In genomic region chr4:72063726-72064125, GRCh38 we compare ENCODE assay signal across 18 cellular contexts. TPM values are rescaled to one million over a fixed set of nuclear protein-coding genes. Genes with fewer than 3 reads are reported as not detected.
DNase-seq lines count a peak whose midpoint lies in the region; ATAC-seq and TF ChIP-seq lines count a peak whose summit lies in the region.
"Had no signal": no experiment of that assay in that cellular context is flagged by ENCODE, and none has a peak within 500 bp of the region (broad histone marks: within the 10 kb centered on the region; RNA-seq: fewer than 3 reads in every experiment).

No MANE protein-coding gene starts in this region.

- H3K36me3 ChIP-seq in PC-3 (ENCODE audit: low read depth, low read length): no peaks in the 10 kb centered on the region
- H3K36me3 ChIP-seq: MG63, Peyer's patch had no signal

- H3K4me2 ChIP-seq in PC-3 (ENCODE audit: low read length): no peak overlapping the region
- H3K4me2 ChIP-seq: GM23338 had no signal

- H3K9ac ChIP-seq in PC-3 (ENCODE audit: low read length): no peak overlapping the region

- BruUV-seq in PC-3 (replicated peaks; lab: Mats Ljungman, UMichigan): no TSS peak

- no peaks in the 10 kb centered on the region for H3K27me3 Mint-ChIP-seq in nephron (ENCODE audit: low read depth)

- H3K9me2 ChIP-seq in PC-3 (replicated peaks; ENCODE audit: low read length): no peaks in the 10 kb centered on the region

- H4K20me1 ChIP-seq in PC-3 (ENCODE audit: low read length): no peaks in the 10 kb centered on the region

- intact Hi-C loops in PC-3 (cut with micrococcal nuclease): no loop called here

- in situ Hi-C loops in Caki2 (cut with HindIII; ENCODE audit: low pct_unique_long_range_greater_than_20kb, low sequenced_read_pairs): no loop called here

- no peaks in the 10 kb centered on the region for H3K79me2 ChIP-seq in PC-3 (ENCODE audit: low read length)

- POLR2A ChIA-PET in PC-3 (lab: Charles Lee; ENCODE audit: unreplicated experiment): no interaction called here

- no peak overlapping the region for H2AFZ ChIP-seq in PC-3 (ENCODE audit: low read length)
- H2AFZ ChIP-seq: GM23338 had no signal

- 0 out of 2 replicates have a peak, but pooled peaks cover 16% of the 10 kb centered on the region for H3K27me3 ChIP-seq in PC-3 (ENCODE audit: low read length)
- H3K27me3 ChIP-seq: MG63, Peyer's patch had no signal

- H3K4me1 ChIP-seq in PC-3 (ENCODE audit: insufficient read depth, low read length): no peaks in the 10 kb centered on the region
- H3K4me1 ChIP-seq: Peyer's patch had no signal

- no peaks in the 10 kb centered on the region for H3K36me3 Mint-ChIP-seq in nephron (ENCODE audit: low read depth)

- CTCF ChIA-PET in PC-3 (lab: Charles Lee): no interaction called here

- peak; percentile 79 for DNase-seq in Caki2 (ENCODE audit: low read depth)
- DNase-seq in PC-3: peak; percentile 19
- DNase-seq in glomerular visceral epithelial cell (ENCODE audit: extremely low spot score): peak; percentile 3
- no peak for DNase-seq in GM10266 (ENCODE audit: extremely low spot score)
- no peak for DNase-seq in activated CD4-positive, alpha-beta T cell treated with anti-CD3 and anti-CD28 coated beads for 4 hours
- no peak for DNase-seq in NCI-H510A treated with DMSO at 0.1 percent for 48 hours (lab: John Stamatoyannopoulos, UW)
- DNase-seq: 8988T, KBM-7, MG63, NCI-H2029, NCI-H446, Peyer's patch, SIG-M5 had no signal

- H3K4me3 Mint-ChIP-seq in nephron: no peak overlapping the region
- H3K4me3 Mint-ChIP-seq: GM23338 had no signal

- no peaks in the 10 kb centered on the region for H3K4me1 Mint-ChIP-seq in nephron
- H3K4me1 Mint-ChIP-seq: GM23338 had no signal

- H3K4me3 ChIP-seq in PC-3 (ENCODE audit: low read length): no peak overlapping the region
- H3K4me3 ChIP-seq: GM23338, MG63, Peyer's patch, SK-N-MC had no signal

- TF ChIP-seq CTCF in PC-3 (conservative IDR thresholded peaks at IDR 0.05; ENCODE audit: low read depth, low read length) (no peak), nephron (IDR thresholded peaks at IDR 0.05; ENCODE audit: unreplicated experiment in 3 of 3) (no peak), GM10266 (IDR thresholded peaks at IDR 0.05; ENCODE audit: control insufficient read depth, insufficient read depth, low read depth, missing control alignments) (no peak)

- no peaks in the 10 kb centered on the region for H3K9me3 ChIP-seq in PC-3 (ENCODE audit: low read length)
- H3K9me3 ChIP-seq: MG63, Peyer's patch had no signal

- no peaks in the 10 kb centered on the region for H3F3A ChIP-seq in PC-3 (ENCODE audit: low read length, unreplicated experiment)

- H3K9me3 Mint-ChIP-seq in nephron: no peaks in the 10 kb centered on the region
- H3K9me3 Mint-ChIP-seq: GM23338 had no signal

- H3K27ac Mint-ChIP-seq in nephron: peak overlapping the region; percentile 60 to 82 (median 72)
- H3K27ac Mint-ChIP-seq: GM23338 had no signal

- H3K27ac ChIP-seq in PC-3 (ENCODE audit: low read length): no peak overlapping the region
- H3K27ac ChIP-seq: Peyer's patch, SK-N-MC had no signal

- peak; percentile 29; the same call in 1 of the 2 replicates for ATAC-seq in PC-3
- ATAC-seq: GM23338 had no signal

RNA-seq across cellular contexts. Expression of gene NPFFR2, which starts 31.9 kb away (rescaled TPM):
- not detected in 2 replicates for total RNA-seq in Caki2 (2014; rRNA removed; shearing (Covaris generic); ENCODE audit: low replicate concordance)
- not detected in 2 replicates for total RNA-seq in PC-3 (2014; rRNA removed)
- total RNA-seq: LHCN-M2, OCI-LY7, Peyer's patch had no signal

Comparison
In these comparisons a context has a peak if more than half of its experiments do, and no peak if none do; other contexts are left out.
1. DNase-seq: peak in Caki2 (single experiment), PC-3 (single experiment) and glomerular visceral epithelial cell (single experiment); none in GM10266 (single experiment), activated CD4-positive, alpha-beta T cell treated with anti-CD3 and anti-CD28 coated beads for 4 hours (0 of 2) and NCI-H510A treated with DMSO at 0.1 percent for 48 hours (single experiment).